ENCODE assay signal across 8 cellular contexts in the genomic region with DNA sequence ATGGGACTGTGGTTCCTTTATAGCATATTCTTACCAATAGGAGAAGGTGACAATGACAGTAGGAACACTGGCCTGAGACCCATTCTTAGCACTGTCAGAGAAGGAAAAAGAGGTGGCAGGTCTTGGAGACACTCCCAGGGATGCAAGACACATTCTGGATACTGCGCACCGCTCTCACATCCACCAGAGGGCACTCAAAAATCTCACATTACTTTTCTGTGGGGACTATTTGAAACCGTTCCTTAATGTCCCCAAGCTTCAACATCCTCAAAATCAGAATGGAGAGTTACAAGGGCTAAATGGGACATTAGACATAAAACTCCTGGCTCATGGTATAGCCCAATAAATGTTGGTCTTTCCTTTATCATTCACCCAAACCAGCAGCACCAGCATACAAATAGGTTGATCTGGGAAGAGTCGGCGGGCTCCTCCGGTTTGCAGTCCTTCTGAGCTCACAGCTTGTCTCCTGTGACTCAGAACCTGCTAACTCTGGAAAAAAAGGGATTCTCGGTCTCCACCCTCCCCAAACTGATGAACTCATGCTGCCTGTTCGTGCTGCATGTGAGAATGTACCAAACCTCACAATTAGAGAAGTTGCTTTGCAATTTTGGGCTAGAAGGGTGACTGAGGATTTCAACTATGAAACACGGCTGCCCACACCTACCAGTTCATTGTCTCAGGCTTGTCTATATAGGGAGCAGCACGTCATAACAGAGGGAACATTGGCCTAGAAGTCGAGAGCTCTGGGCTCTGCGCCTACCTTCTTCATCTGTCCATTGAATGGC. TPM values are rescaled to one million over a fixed set of nuclear protein-coding genes. Genes with fewer than 3 reads are reported as not detected.
DNase-seq lines count a peak whose midpoint lies in the region; ATAC-seq, FAIRE-seq and TF ChIP-seq lines count a peak whose summit lies in the region.

No MANE protein-coding gene starts in this region.

- peaks cover 12% of the 10 kb centered on the region for H3K4me1 Mint-ChIP-seq in HFFc6 (ENCODE audit: low read depth)
- peaks cover 14% of the 10 kb centered on the region for H3K4me1 Mint-ChIP-seq in MCF 10A (ENCODE audit: insufficient read depth, unreplicated experiment)

- no peaks in the 10 kb centered on the region for H3K9me3 Mint-ChIP-seq in HFFc6
- no peaks in the 10 kb centered on the region for H3K9me3 Mint-ChIP-seq in MCF 10A (ENCODE audit: unreplicated experiment)

- no peaks in the 10 kb centered on the region for H3K36me3 ChIP-seq in keratinocyte (ENCODE audit: control insufficient read depth in 2 of 2, extremely low read depth in 1 of 2, insufficient read depth in 2 of 2, low read length in 2 of 2)
- H3K36me3 ChIP-seq in stomach, result no peaks in the 10 kb centered on the region

- H3K27me3 Mint-ChIP-seq in HFFc6 (ENCODE audit: insufficient read depth) (peaks cover 4% of the 10 kb centered on the region), MCF 10A (ENCODE audit: insufficient read depth, unreplicated experiment) (no peaks in the 10 kb centered on the region)

- TF ChIP-seq POLR2A in stomach (IDR thresholded peaks at IDR 0.05), result no peak

- peak overlapping the region; percentile 24 for H3K9ac ChIP-seq in keratinocyte (ENCODE audit: control insufficient read depth, extremely low read depth, insufficient read depth, low read length)

- H3K9me3 ChIP-seq in keratinocyte (ENCODE audit: control insufficient read depth, low read depth, low read length), result no peaks in the 10 kb centered on the region
- no peaks in the 10 kb centered on the region for H3K9me3 ChIP-seq in stomach

- DNase-seq in DMS79 treated with DMSO at 0.1 percent for 48 hours (lab: John Stamatoyannopoulos, UW), result peak; percentile 30
- peak; percentile 36 for DNase-seq in HFFc6
- DNase-seq in NCI-H69 (lab: John Stamatoyannopoulos, UW), result peak; percentile 61
- peak; percentile 74 for DNase-seq in MCF 10A (ENCODE audit: unreplicated experiment)
- peak; percentile 81 for DNase-seq in keratinocyte (ENCODE audit: low read depth, low spot score)
- DNase-seq in stomach, result peak; percentile 41
- DNase-seq in activated CD4-positive, CD25-positive, alpha-beta regulatory T cell treated with anti-CD3 and anti-CD28 coated beads, Interleukin-2, amount 50 U/mL, for 72 hours, result no peak

- H4K20me1 ChIP-seq in keratinocyte (ENCODE audit: control insufficient read depth, extremely low read depth, insufficient read depth, low read length), result no peaks in the 10 kb centered on the region

- no peak for ATAC-seq in GM21737 (IDR thresholded peaks at IDR 0.05; ENCODE audit: unreplicated experiment)

- H3K4me2 ChIP-seq in keratinocyte (ENCODE audit: control insufficient read depth, extremely low read depth, insufficient read depth, low read depth, low read length), result peak overlapping the region; percentile 73

- H3K9me1 ChIP-seq in keratinocyte (ENCODE audit: control insufficient read depth, extremely low read depth, insufficient read depth, low read length), result no peaks in the 10 kb centered on the region

- 0 out of 2 replicates have a peak overlapping the region, but pooled peaks have one; percentile 1 for H3K27ac Mint-ChIP-seq in HFFc6
- H3K27ac Mint-ChIP-seq in MCF 10A (ENCODE audit: low read depth, unreplicated experiment), result peak overlapping the region; percentile 80

- CTCF ChIA-PET in MCF 10A (lab: Yijun Ruan, JAX), result interaction anchor here (0.5 to 5.4 kb wide), 51 partner anchors 9 to 919 kb away, joined by 3 to 70 read pairs (median 5); no protein-coding TSS in a partner anchor

- H3K27me3 ChIP-seq in keratinocyte (ENCODE audit: control insufficient read depth, extremely low read depth, insufficient read depth, low read length), result no peaks in the 10 kb centered on the region
- no peaks in the 10 kb centered on the region for H3K27me3 ChIP-seq in stomach

- TF ChIP-seq EP300 in stomach (IDR thresholded peaks at IDR 0.05), result no peak

- WGBS in stomach, 5 donors, result 60 to 67% (median 61%) methylated on average over 12 of the region's 12 CpGs

- H3K27ac ChIP-seq in keratinocyte (ENCODE audit: control insufficient read depth, insufficient read depth, low read length) (peak overlapping the region; percentile 81), stomach (no peak overlapping the region)

- H3K36me3 Mint-ChIP-seq in HFFc6 (ENCODE audit: low read depth) (no peaks in the 10 kb centered on the region), MCF 10A (ENCODE audit: insufficient read depth, unreplicated experiment) (no peaks in the 10 kb centered on the region)

- POLR2A ChIA-PET in MCF 10A (lab: Yijun Ruan, JAX), result interaction anchor here (0.6 to 5.1 kb wide), 7 partner anchors 11 to 153 kb away, joined by 3 to 49 read pairs (median 4); a partner anchor contains a TSS

- peak; percentile 87 for FAIRE-seq in keratinocyte (lab: Jason Lieb, UNC)

- intact Hi-C loops in MCF 10A (cut with micrococcal nuclease) (loop anchor here (1.0 to 5.0 kb wide), 4 partner anchors 83 to 581 kb away; no protein-coding TSS in a partner anchor), stomach (cut with DNase I; ENCODE audit: low total_unique reads) (loop anchor here (5.0 kb wide), 1 partner anchor 144 kb away; no protein-coding TSS in a partner anchor)

- no peaks in the 10 kb centered on the region for H3K79me2 ChIP-seq in keratinocyte (ENCODE audit: control insufficient read depth, insufficient read depth, low read length)

- peak overlapping the region; percentile 80 for H2AFZ ChIP-seq in keratinocyte (ENCODE audit: control insufficient read depth, low read length)

- H3K4me1 ChIP-seq in keratinocyte (ENCODE audit: control insufficient read depth, extremely low read depth, insufficient read depth, low read length) (peaks cover 50% of the 10 kb centered on the region), stomach (no peaks in the 10 kb centered on the region)

- TF ChIP-seq CTCF in HFFc6 (IDR thresholded peaks at IDR 0.05) (peak; percentile 86), MCF 10A (IDR thresholded peaks at IDR 0.05; ENCODE audit: unreplicated experiment) (peak; percentile 74), keratinocyte (optimal IDR thresholded peaks at IDR 0.05 in 1 of 3, IDR thresholded peaks at IDR 0.05 in 1 of 3, conservative IDR thresholded peaks at IDR 0.05 in 1 of 3; ENCODE audit: extremely low read depth in 1 of 3, insufficient read depth in 2 of 3, low read length in 3 of 3) (peak; percentile 77 to 88 (median 84)), stomach (IDR thresholded peaks at IDR 0.05) (peak in 5 of 7 experiments; percentile 48 to 74 (median 68))

- TSS peak; percentile 31 for BruUV-seq in MCF 10A (replicated peaks; lab: Mats Ljungman, UMichigan)

- H3K4me3 Mint-ChIP-seq in HFFc6 (peak overlapping the region; percentile 36; the same call in 1 of the 2 replicates), MCF 10A (ENCODE audit: unreplicated experiment) (peak overlapping the region; percentile 67)

- dilution Hi-C loops in keratinocyte (cut with MboI; ENCODE audit: extremely low pct_ligation_motif_present, low sequenced_read_pairs), result no loop called here

- H3K4me3 ChIP-seq in keratinocyte (ENCODE audit: control insufficient read depth in 2 of 3, extremely low read depth in 1 of 3, insufficient read depth in 2 of 3, low read depth in 1 of 3, low read length in 3 of 3) (peak overlapping the region in 2 of 3 experiments; percentile 12 to 41), stomach (no peak overlapping the region)

RNA-seq across cellular contexts. Expression of a gene that starts 40.2 kb away (rescaled TPM):
- total RNA-seq in HFFc6 (2021; fragmentation: NEBNext Ultra II Directional; extraction: Animal tissue kit (Norgen Biotek cat#: 25700)), result not detected
- total RNA-seq in MCF 10A (2022), result not detected in 2 replicates
- polyA plus RNA-seq in keratinocyte, result 0.63 to 1.0 TPM (median 0.67 TPM) in 3 replicates
- polyA plus RNA-seq in keratinocyte (2011; ENCODE audit: low read depth), result 0.99 TPM
- 0.88 and 0.92 TPM in 2 replicates for polyA plus RNA-seq in keratinocyte (2011; cell fraction: cytosol; rRNA removed)
- polyA plus RNA-seq in keratinocyte (2011; cell fraction: nucleus; rRNA removed), result 0.53 and 0.99 TPM in 2 replicates
- 0.42 and 1.5 TPM in 2 replicates for polyA plus RNA-seq in keratinocyte (2012; ENCODE audit: low replicate concordance)
- polyA minus RNA-seq in keratinocyte, result 0.82 to 1.3 TPM in 2 of 3 replicates, not detected in the other
- polyA minus RNA-seq in keratinocyte (2011; cell fraction: cytosol; rRNA and poly(A)+ RNA removed), result 1.3 TPM
- 0.95 and 2.3 TPM in 2 replicates for polyA minus RNA-seq in keratinocyte (2011; cell fraction: nucleus; rRNA and poly(A)+ RNA removed)
- total RNA-seq in stomach, result 1 to 10 TPM in 1 of 5 donors, under 1 TPM in 2, not detected in 2; 0.29 to 1.2 (median 0.92) TPM
- under 1 TPM in 2 of 3 donors, not detected in 1; 0.06 to 0.18 TPM for polyA plus RNA-seq in stomach

Comparison
In these comparisons a context has a peak if more than half of its experiments do, and no peak if none do; other contexts are left out.
1. H3K4me3 ChIP-seq: peak in keratinocyte (2 of 3); none in stomach (0 of 4).
2. Peak in every context shown above with its lines, with median percentiles within 50 percentile points of each other: CTCF ChIP-seq.